1 cellular context compared by ENCODE assay signal in genomic region chr5:175904577-175904976, GRCh38.
TF ChIP-seq lines count a peak whose summit lies in the region.

No MANE protein-coding gene starts in this region.

TF ChIP-seq in A549, 52 proteins besides CTCF, POLR2A, EP300 and RAD21:
- TF ChIP-seq SMC3 (IDR thresholded peaks at IDR 0.05), result peak; percentile 35; the same call in 2 of the 3 replicates
